ENCODE assay signal across 27 cellular contexts in the genomic region with DNA sequence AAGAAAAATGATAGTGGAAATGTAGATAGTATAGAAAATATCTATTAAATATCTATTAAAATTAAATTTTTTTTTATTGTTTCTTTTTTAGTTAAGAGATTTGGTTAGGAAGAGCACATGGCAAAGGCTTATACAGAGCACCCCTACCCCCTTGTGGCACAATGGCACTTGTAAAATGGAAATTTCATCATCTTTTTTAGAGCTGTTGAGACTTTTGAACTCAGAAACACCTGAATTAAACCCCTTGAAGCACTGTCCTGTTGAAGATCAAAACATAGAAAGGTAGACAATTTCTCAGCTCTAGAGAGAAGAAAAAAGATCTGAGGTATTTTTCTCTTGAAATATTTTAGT.
A peak's percentile ranks its signal among the peaks of the same experiment; 100 is the strongest.
DNase-seq lines count a peak whose midpoint lies in the region; ATAC-seq and TF ChIP-seq lines count a peak whose summit lies in the region.
"Had no signal": no experiment of that assay in that cellular context is flagged by ENCODE, and none has a peak within 500 bp of the region (broad histone marks: within the 10 kb centered on the region; RNA-seq: fewer than 3 reads in every experiment).

No MANE protein-coding gene starts in this region.

- peaks cover 28% of the 10 kb centered on the region for H3K9me3 Mint-ChIP-seq in neural progenitor cell

- H3K9me3 ChIP-seq in SJCRH30 (replicated peaks) (peaks cover 2% of the 10 kb centered on the region; the same call in 1 of the 2 replicates), neural progenitor cell (ENCODE audit: low read depth) (peaks cover 5% of the 10 kb centered on the region), mucosa of descending colon (no peaks in the 10 kb centered on the region)
- H3K9me3 ChIP-seq: ovary, transverse colon had no signal

- H3K27me3 Mint-ChIP-seq in neural progenitor cell (ENCODE audit: insufficient read depth, low read depth): peaks cover 6% of the 10 kb centered on the region
- H3K27me3 Mint-ChIP-seq: CD8-positive, alpha-beta memory T cell; central memory CD8-positive, alpha-beta T cell; naive B cell had no signal

- intact Hi-C loops in mucosa of descending colon (cut with DNase I, micrococcal nuclease): no loop called here

- peaks cover 2% of the 10 kb centered on the region for H3K36me3 Mint-ChIP-seq in neural progenitor cell
- H3K36me3 Mint-ChIP-seq: CD8-positive, alpha-beta memory T cell; naive B cell; WTC11 had no signal

- peaks cover 39% of the 10 kb centered on the region for H3K4me1 ChIP-seq in SJCRH30
- H3K4me1 ChIP-seq in neural progenitor cell: peaks cover 21% of the 10 kb centered on the region
- no peaks in the 10 kb centered on the region for H3K4me1 ChIP-seq in mucosa of descending colon (ENCODE audit: low read depth)
- H3K4me1 ChIP-seq: transverse colon had no signal

- H3K4me2 ChIP-seq in neural progenitor cell: peak overlapping the region; percentile 53

- H3K9ac ChIP-seq in neural progenitor cell: no peak overlapping the region

- peak overlapping the region; percentile 95 for H3K27ac ChIP-seq in SJCRH30
- no peak overlapping the region for H3K27ac ChIP-seq in neural progenitor cell
- H3K27ac ChIP-seq: ovary, transverse colon had no signal

- H3K4me1 Mint-ChIP-seq in neural progenitor cell: peaks cover 47% of the 10 kb centered on the region
- H3K4me1 Mint-ChIP-seq: CD8-positive, alpha-beta memory T cell; central memory CD8-positive, alpha-beta T cell; naive B cell; WTC11 had no signal

- no peaks in the 10 kb centered on the region for H3K27me3 ChIP-seq in SJCRH30
- H3K27me3 ChIP-seq in neural progenitor cell: peaks cover 5% of the 10 kb centered on the region
- H3K27me3 ChIP-seq: ovary, transverse colon had no signal

- ATAC-seq in stimulated activated naive CD8-positive, alpha-beta T cell treated with anti-CD3 and anti-CD28 coated beads, Interleukin-15, Interleukin-2, amounts not matched to agents 100 U/mL and 50 U/mL, for 24 hours: no peak
- no peak for ATAC-seq in mucosa of descending colon
- ATAC-seq: HCT116, WTC11 had no signal

- H2AFZ ChIP-seq in neural progenitor cell (replicated peaks): no peak overlapping the region

- H3F3A ChIP-seq in neural progenitor cell (ENCODE audit: low read depth): peaks cover 8% of the 10 kb centered on the region

- DNase-seq in GM12865 (ENCODE audit: low read depth) (no peak), SJCRH30 (peak; percentile 19 to 58), epithelial cell of esophagus (ENCODE audit: low read depth) (peak; percentile 66), neural progenitor cell (ENCODE audit: low spot score) (no peak), mucosa of descending colon (no peak), NCI-H2171 treated with DMSO at 0.1 percent for 48 hours (lab: John Stamatoyannopoulos, UW) (no peak)
- DNase-seq in activated T-cell treated with anti-CD3 and anti-CD28 coated beads, Interleukin-2, amount 50 U/mL, for 1 hour: no peak
- no peak for DNase-seq in stimulated activated naive CD8-positive, alpha-beta T cell treated with anti-CD3 and anti-CD28 coated beads, Interleukin-15, Interleukin-2, amounts not matched to agents 100 U/mL and 50 U/mL, for 24 hours
- DNase-seq: activated CD4-positive, alpha-beta T cell treated with anti-CD3 and anti-CD28 coated beads, Interleukin-2, amount 50 U/mL, for 48 hours; activated T-cell treated with anti-CD3 and anti-CD28 coated beads for 4 hours; amniotic stem cell; CD8-positive, alpha-beta memory T cell; effector CD4-positive, alpha-beta T cell; head of caudate nucleus; MM.1S; naive B cell; NCI-H1694 treated with DMSO at 0.1 percent for 48 hours; ovary; Right ventricle myocardium superior; stimulated activated CD4-positive, alpha-beta T cell treated with anti-CD3 and anti-CD28 coated beads, Interleukin-1b, Interleukin-23, amount 100 ng/mL, for 48 hours; stimulated activated naive CD4-positive, alpha-beta T cell treated with Interleukin-2 at 50 U/mL for 16 hours; T-helper 2 cell; transverse colon had no signal

- H3K4me3 ChIP-seq in GM12865 (ENCODE audit: low read depth, low read length): no peak overlapping the region
- H3K4me3 ChIP-seq in SJCRH30: no peak overlapping the region
- H3K4me3 ChIP-seq in epithelial cell of esophagus (ENCODE audit: low read length): no peak overlapping the region
- H3K4me3 ChIP-seq in neural progenitor cell: no peak overlapping the region
- H3K4me3 ChIP-seq in mucosa of descending colon: no peak overlapping the region
- H3K4me3 ChIP-seq: lung, ovary, transverse colon had no signal

- H4K20me1 ChIP-seq in neural progenitor cell (ENCODE audit: low read depth): no peaks in the 10 kb centered on the region

- H3K79me2 ChIP-seq in neural progenitor cell (ENCODE audit: low read depth): no peaks in the 10 kb centered on the region

- TF ChIP-seq CTCF in GM12865 (IDR thresholded peaks at IDR 0.05; ENCODE audit: insufficient read depth, low read depth, low read length, missing control alignments): peak; percentile 15
- TF ChIP-seq CTCF in epithelial cell of esophagus (IDR thresholded peaks at IDR 0.05; ENCODE audit: insufficient read depth, low read depth, low read length, missing control alignments): peak; percentile 62
- peak; percentile 36 for TF ChIP-seq CTCF in neural progenitor cell (IDR thresholded peaks at IDR 0.05)
- no peak for TF ChIP-seq CTCF in mucosa of descending colon (IDR thresholded peaks at IDR 0.05)

- peak overlapping the region; percentile 72 for H3K27ac Mint-ChIP-seq in neural progenitor cell
- H3K27ac Mint-ChIP-seq: CD8-positive, alpha-beta memory T cell; WTC11 had no signal

- no peaks in the 10 kb centered on the region for H3K36me3 ChIP-seq in SJCRH30
- no peaks in the 10 kb centered on the region for H3K36me3 ChIP-seq in neural progenitor cell
- H3K36me3 ChIP-seq in mucosa of descending colon (ENCODE audit: low read depth): no peaks in the 10 kb centered on the region
- H3K36me3 ChIP-seq: ovary, transverse colon had no signal

- no peak overlapping the region for H3K4me3 Mint-ChIP-seq in neural progenitor cell
- H3K4me3 Mint-ChIP-seq: CD8-positive, alpha-beta memory T cell; central memory CD8-positive, alpha-beta T cell; naive B cell; WTC11 had no signal

Comparison
In these comparisons a context has a peak if more than half of its experiments do, and no peak if none do; other contexts are left out.
1. DNase-seq: peak in SJCRH30 (2 of 2) and epithelial cell of esophagus (single experiment); none in GM12865 (single experiment), neural progenitor cell (single experiment), activated T-cell treated with anti-CD3 and anti-CD28 coated beads, Interleukin-2, amount 50 U/mL, for 1 hour (single experiment), stimulated activated naive CD8-positive, alpha-beta T cell treated with anti-CD3 and anti-CD28 coated beads, Interleukin-15, Interleukin-2, amounts not matched to agents 100 U/mL and 50 U/mL, for 24 hours (single experiment), mucosa of descending colon (0 of 3) and NCI-H2171 treated with DMSO at 0.1 percent for 48 hours (single experiment).